In the genomic region with DNA sequence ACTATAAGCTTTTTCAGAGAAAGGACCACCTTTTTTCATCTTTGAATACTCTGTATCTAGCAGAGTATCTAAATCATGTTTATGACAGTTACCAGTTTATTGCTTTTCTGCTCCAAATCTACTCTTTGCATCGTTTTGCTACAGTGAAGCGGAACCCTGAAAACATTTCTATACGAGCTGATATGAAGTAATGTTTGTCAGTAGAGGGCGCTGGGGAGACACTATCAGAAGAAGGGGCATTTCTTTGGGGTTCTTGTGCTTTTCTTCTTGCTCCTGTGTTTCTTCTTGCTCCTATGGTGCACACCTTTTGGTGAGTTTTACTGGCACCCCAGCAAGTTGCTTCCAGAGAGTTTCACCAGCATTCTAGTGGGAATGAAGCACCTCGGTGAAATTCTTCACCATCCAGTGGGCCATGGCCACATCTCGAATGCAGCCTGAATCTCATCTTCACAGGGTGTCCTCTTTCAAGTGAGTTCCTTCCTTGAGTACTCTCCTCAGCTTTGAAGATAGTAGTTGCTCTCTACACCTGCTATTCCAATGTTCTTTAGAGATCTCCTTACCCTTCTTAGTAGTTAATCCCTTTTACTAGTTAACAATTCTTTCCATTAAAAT, we compare ENCODE assay signal across 8 cellular contexts.
A peak's percentile ranks its signal among the peaks of the same experiment; 100 is the strongest.
DNase-seq lines count a peak whose midpoint lies in the region; ATAC-seq, FAIRE-seq and TF ChIP-seq lines count a peak whose summit lies in the region.

No MANE protein-coding gene starts in this region.

- no peak overlapping the region for H3K4me3 ChIP-seq in BJ (ENCODE audit: low read depth, low read length)
- no peak overlapping the region for H3K4me3 ChIP-seq in PC-9
- no peak overlapping the region for H3K4me3 ChIP-seq in esophagus muscularis mucosa
- H3K4me3 ChIP-seq in pancreas: no peak overlapping the region

- H3F3A ChIP-seq in PC-9 (ENCODE audit: insufficient read depth, low read depth): no peaks in the 10 kb centered on the region

- H3K27ac ChIP-seq in PC-9 (no peak overlapping the region), esophagus muscularis mucosa (replicated peaks in 1 of 4) (no peak overlapping the region), pancreas (no peak overlapping the region)

- no peak overlapping the region for H2AFZ ChIP-seq in PC-9

- no peak for ATAC-seq in stimulated activated naive CD8-positive, alpha-beta T cell treated with anti-CD3 and anti-CD28 coated beads, Interleukin-15, Interleukin-2, amounts not matched to agents 100 U/mL and 50 U/mL, for 24 hours
- ATAC-seq in GM18870 (IDR thresholded peaks at IDR 0.05; ENCODE audit: unreplicated experiment): no peak
- no peak for ATAC-seq in HG03439 (IDR thresholded peaks at IDR 0.05; ENCODE audit: unreplicated experiment)
- ATAC-seq in pancreas: no peak

- no peaks in the 10 kb centered on the region for H3K9me2 ChIP-seq in PC-9 (ENCODE audit: insufficient read depth)

- H3K9me3 ChIP-seq in PC-9 (ENCODE audit: insufficient read depth, low read depth): no peaks in the 10 kb centered on the region
- H3K9me3 ChIP-seq in esophagus muscularis mucosa: no peaks in the 10 kb centered on the region
- no peaks in the 10 kb centered on the region for H3K9me3 ChIP-seq in pancreas

- H3K36me3 ChIP-seq in BJ (ENCODE audit: control insufficient read depth, insufficient read depth, low read length) (no peaks in the 10 kb centered on the region), PC-9 (ENCODE audit: low read depth) (no peaks in the 10 kb centered on the region), esophagus muscularis mucosa (peaks cover 0 to 3% (median 0%) of the 10 kb centered on the region in 4 donors), pancreas (no peaks in the 10 kb centered on the region)

- 68% methylated on average over 6 of the region's 6 CpGs for WGBS in esophagus muscularis mucosa
- 46 to 48% methylated on average over 6 of the region's 6 CpGs for WGBS in pancreas, 2 donors

- POLR2A ChIA-PET in BJ (lab: Charles Lee): no interaction called here
- POLR2A ChIA-PET in PC-9 (lab: Charles Lee; ENCODE audit: unreplicated experiment): interaction anchor here (0.6 kb wide), 1 partner anchor 306 kb away, joined by 3 read pairs; no protein-coding TSS in a partner anchor

- BruUV-seq in PC-9 (replicated peaks; lab: Mats Ljungman, UMichigan): no TSS peak

- H3K27me3 ChIP-seq in BJ (ENCODE audit: control insufficient read depth, insufficient read depth, low read length): no peaks in the 10 kb centered on the region
- no peaks in the 10 kb centered on the region for H3K27me3 ChIP-seq in PC-9 (ENCODE audit: insufficient read depth, low read depth)
- no peaks in the 10 kb centered on the region for H3K27me3 ChIP-seq in esophagus muscularis mucosa
- H3K27me3 ChIP-seq in pancreas: no peaks in the 10 kb centered on the region

- CTCF ChIA-PET in BJ (lab: Yijun Ruan, JAX): interaction anchor here (0.6 to 4.0 kb wide), 19 partner anchors 8 to 126 kb away, joined by 3 to 30 read pairs (median 4); no protein-coding TSS in a partner anchor
- CTCF ChIA-PET in PC-9 (lab: Charles Lee): interaction anchor here (0.8 kb wide), 1 partner anchor 126 kb away, joined by 3 read pairs; no protein-coding TSS in a partner anchor

- no peak for TF ChIP-seq EP300 in esophagus muscularis mucosa (IDR thresholded peaks at IDR 0.05)

- H3K4me2 ChIP-seq in PC-9: no peak overlapping the region

- TF ChIP-seq CTCF in BJ (IDR thresholded peaks at IDR 0.05; ENCODE audit: insufficient read depth, low read depth, low read length): peak; percentile 60
- peak; percentile 67 for TF ChIP-seq CTCF in GM12872 (IDR thresholded peaks at IDR 0.05; ENCODE audit: insufficient read depth, low read depth, low read length)
- TF ChIP-seq CTCF in PC-9 (conservative IDR thresholded peaks at IDR 0.05): peak; percentile 55
- peak; percentile 35 to 48 (median 39) for TF ChIP-seq CTCF in esophagus muscularis mucosa (IDR thresholded peaks at IDR 0.05)
- no peak for TF ChIP-seq CTCF in pancreas (IDR thresholded peaks at IDR 0.05)

- no peaks in the 10 kb centered on the region for H4K20me1 ChIP-seq in PC-9 (ENCODE audit: insufficient read depth)

- DNase-seq in BJ (ENCODE audit: low read depth): no peak
- peak; percentile 8 to 45 for DNase-seq in PC-9
- DNase-seq in esophagus muscularis mucosa (ENCODE audit: extremely low spot score): no peak
- DNase-seq in stimulated activated naive CD8-positive, alpha-beta T cell treated with anti-CD3 and anti-CD28 coated beads, Interleukin-15, Interleukin-2, amounts not matched to agents 100 U/mL and 50 U/mL, for 24 hours: peak; percentile 35
- no peak for DNase-seq in pancreas

- no peak for TF ChIP-seq POLR2A in esophagus muscularis mucosa (IDR thresholded peaks at IDR 0.05; ENCODE audit: low read depth)

- intact Hi-C loops in PC-9 (cut with micrococcal nuclease; ENCODE audit: unreplicated experiment) (no loop called here), esophagus muscularis mucosa (cut with DNase I) (no loop called here), pancreas (cut with DNase I) (no loop called here)

- H3K4me1 ChIP-seq in PC-9 (replicated peaks; ENCODE audit: insufficient read depth): no peaks in the 10 kb centered on the region
- H3K4me1 ChIP-seq in esophagus muscularis mucosa: peaks cover 0 to 3% (median 0%) of the 10 kb centered on the region in 4 donors
- H3K4me1 ChIP-seq in pancreas: no peaks in the 10 kb centered on the region

- FAIRE-seq in pancreas (lab: Jason Lieb, UNC): no peak

- no peaks in the 10 kb centered on the region for H3K79me2 ChIP-seq in PC-9 (ENCODE audit: low read depth)

Comparison
In these comparisons a context has a peak if more than half of its experiments do, and no peak if none do; other contexts are left out.
1. DNase-seq: peak in PC-9 (2 of 2) and stimulated activated naive CD8-positive, alpha-beta T cell treated with anti-CD3 and anti-CD28 coated beads, Interleukin-15, Interleukin-2, amounts not matched to agents 100 U/mL and 50 U/mL, for 24 hours (single experiment); none in BJ (single experiment), esophagus muscularis mucosa (single experiment) and pancreas (0 of 6).
2. CTCF ChIP-seq: peak in BJ (single experiment), GM12872 (single experiment), PC-9 (single experiment) and esophagus muscularis mucosa (3 of 3); none in pancreas (0 of 4).